12 cellular contexts compared by ENCODE assay signal in the genomic region with DNA sequence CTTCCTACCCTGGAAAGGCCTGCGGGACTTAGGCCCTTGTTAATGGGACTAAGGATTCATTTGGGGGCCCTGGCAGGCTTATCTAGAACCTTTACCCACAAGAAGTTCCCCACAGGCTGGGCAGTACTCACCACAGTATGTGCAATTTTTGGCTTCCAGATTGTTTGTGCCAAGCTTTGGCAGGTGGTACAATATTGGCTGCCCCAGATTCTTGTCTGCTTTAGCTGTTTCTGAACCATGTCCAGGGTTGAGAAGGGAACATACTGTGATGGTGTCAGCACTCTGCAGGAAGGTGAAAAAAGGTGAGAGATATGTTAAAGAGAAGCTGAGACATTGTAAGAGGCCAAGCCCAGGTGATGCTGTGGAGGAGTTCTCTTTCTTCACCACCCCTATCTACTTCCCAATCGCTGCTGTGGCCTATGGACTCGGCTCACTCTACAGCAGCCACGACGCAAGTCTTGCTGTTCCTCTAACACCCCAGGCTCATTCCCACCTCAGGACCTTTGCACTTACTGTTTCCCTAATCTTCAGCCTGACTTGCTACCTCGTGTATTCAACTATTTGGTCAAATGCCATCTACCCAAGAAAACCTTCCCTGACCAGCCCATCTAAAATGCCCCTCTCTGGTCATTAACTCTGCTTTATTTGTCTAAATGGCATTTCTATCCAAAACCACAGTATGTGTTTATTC. TPM values are rescaled to one million over a fixed set of nuclear protein-coding genes. Genes with fewer than 3 reads are reported as not detected.
DNase-seq lines count a peak whose midpoint lies in the region; ATAC-seq, FAIRE-seq and TF ChIP-seq lines count a peak whose summit lies in the region.
"Had no signal": no experiment of that assay in that cellular context is flagged by ENCODE, and none has a peak within 500 bp of the region (broad histone marks: within the 10 kb centered on the region; RNA-seq: fewer than 3 reads in every experiment).

No MANE protein-coding gene starts in this region.

- intact Hi-C loops in Right ventricle myocardium inferior (cut with DNase I) = loop anchor here (5.0 to 10.0 kb wide), 3 partner anchors 253 to 649 kb away; partner anchors contain the start of gene STAMBP
- intact Hi-C loops in left ventricle myocardium inferior (cut with micrococcal nuclease) = no loop called here
- intact Hi-C loops in K562 (cut with micrococcal nuclease) = loop anchor here (1.0 to 10.0 kb wide), 5 partner anchors 67 to 509 kb away; partner anchors contain the start of gene STAMBP

- DNase-seq in Right ventricle myocardium inferior (ENCODE audit: missing footprints) = no peak
- no peak for DNase-seq in left ventricle myocardium inferior
- DNase-seq in K562 (ENCODE audit: extremely low read depth in 1 of 4, low spot score in 3 of 4) = no peak
- peak; percentile 51 for DNase-seq in left lobe of liver (ENCODE audit: low spot score)
- DNase-seq in superior temporal gyrus (ENCODE audit: extremely low spot score) = peak; percentile 16
- DNase-seq in Karpas-422 = no peak
- DNase-seq: GOT3, NCI-H187 had no signal

- H3K9me2 ChIP-seq in Karpas-422 (replicated peaks; ENCODE audit: insufficient read depth, low read length) = no peaks in the 10 kb centered on the region

- H3K9me3 ChIP-seq in left ventricle myocardium inferior (replicated peaks) = no peaks in the 10 kb centered on the region
- no peaks in the 10 kb centered on the region for H3K9me3 ChIP-seq in K562 (replicated peaks; ENCODE audit: control insufficient read depth, insufficient read depth, low read depth, low read length)
- H3K9me3 ChIP-seq in Karpas-422 (ENCODE audit: low read length) = no peaks in the 10 kb centered on the region
- H3K9me3 ChIP-seq: BLaER1, SJSA1 had no signal

- WGBS in K562 (ENCODE audit: insufficient coverage, low coverage, missing lambda C conversion rate) = 9% methylated on average over 5 of the region's 6 CpGs

- H3K36me3 ChIP-seq in left ventricle myocardium inferior (peaks cover 16% of the 10 kb centered on the region), K562 (ENCODE audit: control insufficient read depth, insufficient read depth, low read length) (no peaks in the 10 kb centered on the region), Karpas-422 (ENCODE audit: insufficient read depth, low read length) (no peaks in the 10 kb centered on the region)
- H3K36me3 ChIP-seq: SJSA1 had no signal

- no peaks in the 10 kb centered on the region for H3K27me3 ChIP-seq in left ventricle myocardium inferior (ENCODE audit: low read depth)
- H3K27me3 ChIP-seq in K562 (ENCODE audit: control insufficient read depth in 2 of 2, insufficient read depth in 2 of 2, low read length in 2 of 2) = no peaks in the 10 kb centered on the region; a peak in 2 of 5 replicates
- H3K27me3 ChIP-seq in Karpas-422 (ENCODE audit: low read length) = no peaks in the 10 kb centered on the region
- H3K27me3 ChIP-seq: BLaER1, SJSA1 had no signal

- FAIRE-seq in K562 (lab: Jason Lieb, UNC) = no peak

- in situ Hi-C loops in K562 (cut with MboI) = no loop called here

- no peak overlapping the region for H3K27ac ChIP-seq in left ventricle myocardium inferior (replicated peaks)
- H3K27ac ChIP-seq in K562 (ENCODE audit: extremely low read depth, low read depth, low read length) = no peak overlapping the region
- no peak overlapping the region for H3K27ac ChIP-seq in Karpas-422 (ENCODE audit: low read length)
- H3K27ac ChIP-seq: BLaER1, HL-60, SJSA1 had no signal

- POLR2A ChIA-PET in K562 (lab: Yijun Ruan, JAX) = interaction anchor here (1.0 to 1.2 kb wide), 2 partner anchors 18 to 19 kb away, joined by 3 read pairs; no protein-coding TSS in a partner anchor

- H3K4me1 ChIP-seq in left ventricle myocardium inferior = peaks cover 3% of the 10 kb centered on the region
- H3K4me1 ChIP-seq in K562 (replicated peaks in 1 of 2; ENCODE audit: control insufficient read depth in 2 of 2, insufficient read depth in 2 of 2, low read length in 2 of 2) = no peaks in the 10 kb centered on the region
- H3K4me1 ChIP-seq in Karpas-422 (ENCODE audit: low read length) = no peaks in the 10 kb centered on the region
- H3K4me1 ChIP-seq: BLaER1, SJSA1 had no signal

- H3K4me2 ChIP-seq in K562 (ENCODE audit: insufficient read depth, low read length) (no peak overlapping the region), Karpas-422 (ENCODE audit: low read depth, low read length, poor library complexity, severe bottlenecking) (no peak overlapping the region)
- H3K4me2 ChIP-seq: BLaER1 had no signal

- no peak for TF ChIP-seq POLR2A in K562 (conservative IDR thresholded peaks at IDR 0.05)

- no peak for TF ChIP-seq CTCF in left ventricle myocardium inferior (IDR thresholded peaks at IDR 0.05; ENCODE audit: borderline replicate concordance)
- TF ChIP-seq CTCF in K562 (IDR thresholded peaks at IDR 0.05 in 2 of 3, conservative IDR thresholded peaks at IDR 0.05 in 1 of 3; ENCODE audit: insufficient read depth in 2 of 3, low read depth in 1 of 3, low read length in 3 of 3) = no peak

- no peaks in the 10 kb centered on the region for H3K9me1 ChIP-seq in K562 (ENCODE audit: control insufficient read depth, insufficient read depth, low read length)

- no peaks in the 10 kb centered on the region for H3K79me2 ChIP-seq in K562 (ENCODE audit: control insufficient read depth, insufficient read depth, low read length)
- H3K79me2 ChIP-seq in Karpas-422 (ENCODE audit: low read length) = no peaks in the 10 kb centered on the region

- CTCF ChIA-PET in K562 (lab: Yijun Ruan, JAX; ENCODE audit: low intra/inter-chr PET ratio) = interaction anchor here (1.1 to 3.9 kb wide), 6 partner anchors 18 to 83 kb away, joined by 3 to 18 read pairs (median 9); no protein-coding TSS in a partner anchor

- H3K9ac ChIP-seq in K562 (ENCODE audit: insufficient read depth in 1 of 2, low read depth in 2 of 2, low read length in 2 of 2) = no peak overlapping the region
- no peak overlapping the region for H3K9ac ChIP-seq in Karpas-422 (ENCODE audit: low read length)
- H3K9ac ChIP-seq: BLaER1 had no signal

- H4K20me1 ChIP-seq in K562 (replicated peaks; ENCODE audit: control insufficient read depth, insufficient read depth, low read length) (no peaks in the 10 kb centered on the region), Karpas-422 (ENCODE audit: insufficient read depth, low read depth, low read length) (no peaks in the 10 kb centered on the region)
- H4K20me1 ChIP-seq: BLaER1 had no signal

- TF ChIP-seq EP300 in K562 (IDR thresholded peaks at IDR 0.05; ENCODE audit: low read length) = no peak

- peak; percentile 49 for ATAC-seq in Right ventricle myocardium inferior
- ATAC-seq in K562 = no peak
- ATAC-seq in left lobe of liver = peak; percentile 83
- no peak for ATAC-seq in SK-N-SH treated with all-trans-retinoic acid at 6 μM for 48 hours

- no peak overlapping the region for H2AFZ ChIP-seq in K562 (ENCODE audit: low read depth, low read length)
- no peak overlapping the region for H2AFZ ChIP-seq in Karpas-422 (ENCODE audit: low read length)

- BruUV-seq in K562 (replicated peaks; lab: Mats Ljungman, UMichigan) = no TSS peak

- no peak for TF ChIP-seq RAD21 in K562 (CRISPR knock-in tag; conservative IDR thresholded peaks at IDR 0.05 in 1 of 2, IDR thresholded peaks at IDR 0.05 in 1 of 2)

- H3K4me3 ChIP-seq in left ventricle myocardium inferior = no peak overlapping the region
- no peak overlapping the region for H3K4me3 ChIP-seq in K562
- no peak overlapping the region for H3K4me3 ChIP-seq in Karpas-422 (ENCODE audit: low read length)
- H3K4me3 ChIP-seq: BLaER1, SJSA1 had no signal

RNA-seq across cellular contexts. Expression of gene SLC4A5, which starts 9.2 kb away (rescaled TPM):
- 1.1 TPM for total RNA-seq in Right ventricle myocardium inferior
- 2.3 TPM for total RNA-seq in left ventricle myocardium inferior
- 0.12 TPM in 1 of 2 replicates, not detected in the other for total RNA-seq in K562 (2011; cell fraction: chromatin; rRNA removed; ENCODE audit: low replicate concordance)
- total RNA-seq in K562 (2011; cell fraction: nucleolus; rRNA removed) = not detected in 2 replicates
- total RNA-seq in K562 (2011; cell fraction: nucleoplasm; rRNA removed) = not detected in 2 replicates
- total RNA-seq in K562 (2014; rRNA removed) = 0.05 TPM in 1 of 2 replicates, not detected in the other
- total RNA-seq in K562 (2014; rRNA removed; fragmentation: Illumina TruSeq; extraction: Trizol) = 0.03 TPM in 1 of 2 replicates, not detected in the other
- 0.34 and 0.69 TPM in 2 replicates for total RNA-seq in K562 (2015; rRNA removed; fragmentation: Illumina TruSeq; extraction: Trizol)
- 0.42 TPM in 1 of 2 replicates, not detected in the other for total RNA-seq in K562 (2021)
- 0.03 and 0.05 TPM in 2 replicates for polyA plus RNA-seq in K562 (2011; rRNA removed)
- 0.12 TPM in 1 of 2 replicates, not detected in the other for polyA plus RNA-seq in K562 (2011; cell fraction: cytosol; rRNA removed)
- 0.10 and 0.57 TPM in 2 replicates for polyA plus RNA-seq in K562 (2011; cell fraction: nucleus; rRNA removed)
- 0.21 and 0.96 TPM in 2 replicates for polyA plus RNA-seq in K562 (2012)
- polyA plus RNA-seq in K562 (2014; fragmentation: Illumina TruSeq; extraction: Trizol) = 0.03 and 0.16 TPM in 2 replicates
- under 1 TPM; 0.10 to 0.13 TPM for polyA plus RNA-seq in K562 (2014; fragmentation: Nextera tagmentation; extraction: Ambion mirVana)
- 0.13 and 0.77 TPM in 2 replicates for polyA plus RNA-seq in K562 (2014; rRNA removed)
- not detected in 2 replicates for polyA minus RNA-seq in K562 (2011; rRNA and poly(A)+ RNA removed)
- not detected in 2 replicates for polyA minus RNA-seq in K562 (2011; cell fraction: cytosol; rRNA and poly(A)+ RNA removed)
- not detected in 2 replicates for polyA minus RNA-seq in K562 (2011; cell fraction: nucleus; rRNA and poly(A)+ RNA removed)
- 1.2 TPM for total RNA-seq in left lobe of liver
- 0.65 and 3.2 TPM in 2 replicates for total RNA-seq in Karpas-422 (2014; rRNA removed; shearing (Covaris generic); ENCODE audit: low replicate concordance)

RNA-seq across cellular contexts. Expression of gene DCTN1, which starts 46.1 kb away (rescaled TPM):
- total RNA-seq in Right ventricle myocardium inferior = 182 TPM
- total RNA-seq in left ventricle myocardium inferior = 201 TPM
- total RNA-seq in K562 (2011; cell fraction: chromatin; rRNA removed; ENCODE audit: low replicate concordance) = 88.3 and 100 TPM in 2 replicates
- total RNA-seq in K562 (2011; cell fraction: nucleolus; rRNA removed) = 42.1 and 52.2 TPM in 2 replicates
- total RNA-seq in K562 (2011; cell fraction: nucleoplasm; rRNA removed) = 63.2 and 85.9 TPM in 2 replicates
- 49.7 and 54.8 TPM in 2 replicates for total RNA-seq in K562 (2014; rRNA removed)
- total RNA-seq in K562 (2014; rRNA removed; fragmentation: Illumina TruSeq; extraction: Trizol) = 23.4 and 27.5 TPM in 2 replicates
- 52.5 and 53.3 TPM in 2 replicates for total RNA-seq in K562 (2015; rRNA removed; fragmentation: Illumina TruSeq; extraction: Trizol)
- 61.0 and 71.7 TPM in 2 replicates for total RNA-seq in K562 (2021)
- polyA plus RNA-seq in K562 (2011; rRNA removed) = 30.0 and 39.8 TPM in 2 replicates
- polyA plus RNA-seq in K562 (2011; cell fraction: cytosol; rRNA removed) = 33.7 and 78.9 TPM in 2 replicates
- polyA plus RNA-seq in K562 (2011; cell fraction: nucleus; rRNA removed) = 57.2 and 111 TPM in 2 replicates
- 62.1 and 62.5 TPM in 2 replicates for polyA plus RNA-seq in K562 (2012)
- 51.8 and 58.0 TPM in 2 replicates for polyA plus RNA-seq in K562 (2014; fragmentation: Illumina TruSeq; extraction: Trizol)
- polyA plus RNA-seq in K562 (2014; fragmentation: Nextera tagmentation; extraction: Ambion mirVana) = 10 to 100 TPM; 23.9 to 28.6 TPM
- polyA plus RNA-seq in K562 (2014; rRNA removed) = 37.2 and 45.0 TPM in 2 replicates
- polyA minus RNA-seq in K562 (2011; rRNA and poly(A)+ RNA removed) = 33.3 and 75.5 TPM in 2 replicates
- polyA minus RNA-seq in K562 (2011; cell fraction: cytosol; rRNA and poly(A)+ RNA removed) = 41.6 and 65.3 TPM in 2 replicates
- polyA minus RNA-seq in K562 (2011; cell fraction: nucleus; rRNA and poly(A)+ RNA removed) = 26.1 and 26.7 TPM in 2 replicates
- total RNA-seq in left lobe of liver = 41.3 TPM
- 95.0 and 96.4 TPM in 2 replicates for total RNA-seq in Karpas-422 (2014; rRNA removed; shearing (Covaris generic); ENCODE audit: low replicate concordance)

Comparison
In these comparisons a context has a peak if more than half of its experiments do, and no peak if none do; other contexts are left out.
1. ATAC-seq: peak in Right ventricle myocardium inferior (single experiment) and left lobe of liver (single experiment); none in K562 (single experiment) and SK-N-SH treated with all-trans-retinoic acid at 6 μM for 48 hours (single experiment).
2. DNase-seq: peak in left lobe of liver (single experiment) and superior temporal gyrus (single experiment); none in Right ventricle myocardium inferior (single experiment), left ventricle myocardium inferior (single experiment), K562 (0 of 4) and Karpas-422 (single experiment).